ENCODE assay signal across 20 cellular contexts in genomic region chr1:38741341-38741740, GRCh38.
DNase-seq lines count a peak whose midpoint lies in the region; ATAC-seq and TF ChIP-seq lines count a peak whose summit lies in the region.
"Had no signal": no experiment of that assay in that cellular context is flagged by ENCODE, and none has a peak within 500 bp of the region (broad histone marks: within the 10 kb centered on the region; RNA-seq: fewer than 3 reads in every experiment).

No MANE protein-coding gene starts in this region.

- no peaks in the 10 kb centered on the region for H3K4me1 ChIP-seq in GM23248 (ENCODE audit: insufficient read depth)
- H3K4me1 ChIP-seq in hepatocyte (ENCODE audit: insufficient read depth) = no peaks in the 10 kb centered on the region

- no peaks in the 10 kb centered on the region for H3K9me2 ChIP-seq in GM23248 (ENCODE audit: insufficient read depth)
- H3K9me2 ChIP-seq in hepatocyte (replicated peaks; ENCODE audit: insufficient read depth) = no peaks in the 10 kb centered on the region

- H3K27me3 Mint-ChIP-seq in osteocyte (ENCODE audit: unreplicated experiment) = no peaks in the 10 kb centered on the region
- H3K27me3 Mint-ChIP-seq: naive thymus-derived CD8-positive, alpha-beta T cell had no signal

- H3K27me3 ChIP-seq in GM23248 (replicated peaks; ENCODE audit: insufficient read depth) (no peaks in the 10 kb centered on the region), hepatocyte (no peaks in the 10 kb centered on the region)

- H3F3A ChIP-seq in GM23248 (ENCODE audit: insufficient read depth) = no peaks in the 10 kb centered on the region

- TF ChIP-seq CTCF in hepatocyte (IDR thresholded peaks at IDR 0.05; ENCODE audit: poor library complexity) (no peak), osteocyte (IDR thresholded peaks at IDR 0.05) (no peak)

- H3K4me1 Mint-ChIP-seq in osteocyte (ENCODE audit: unreplicated experiment) = peaks cover 20% of the 10 kb centered on the region
- H3K4me1 Mint-ChIP-seq: memory B cell; naive thymus-derived CD8-positive, alpha-beta T cell had no signal

- WGBS in GM23248 (ENCODE audit: low coverage in 1 of 2, low lambda C conversion rate in 2 of 2, missing lambda C conversion rate in 2 of 2), 2 experiments = 22 to 24% methylated on average over 9 of the region's 9 CpGs
- WGBS in hepatocyte (ENCODE audit: low lambda C conversion rate, missing lambda C conversion rate) = 51% methylated on average over 9 of the region's 9 CpGs

- H3K9me3 ChIP-seq in GM23248 (ENCODE audit: low read depth) (no peaks in the 10 kb centered on the region), hepatocyte (ENCODE audit: low read depth) (no peaks in the 10 kb centered on the region)

- H2AFZ ChIP-seq in GM23248 = no peak overlapping the region
- no peak overlapping the region for H2AFZ ChIP-seq in hepatocyte

- no peaks in the 10 kb centered on the region for H3K36me3 Mint-ChIP-seq in osteocyte (ENCODE audit: unreplicated experiment)
- H3K36me3 Mint-ChIP-seq: activated naive CD4-positive, alpha-beta T cell treated with anti-CD3 and anti-CD28 coated beads, Interleukin-2, amount 50 U/mL, for 72 hours; memory B cell; naive thymus-derived CD8-positive, alpha-beta T cell had no signal

- DNase-seq in GM23248 = peak; percentile 25
- peak; percentile 87 for DNase-seq in amniotic epithelial cell (ENCODE audit: low read depth)
- DNase-seq in hepatocyte (ENCODE audit: low spot score) = peak; percentile 55
- no peak for DNase-seq in osteocyte (ENCODE audit: extremely low spot score, unreplicated experiment)
- DNase-seq in NCI-H82 treated with DMSO at 0.1 percent for 48 hours (lab: John Stamatoyannopoulos, UW; ENCODE audit: unreplicated experiment) = no peak
- no peak for DNase-seq in kidney tubule cell (ENCODE audit: low spot score)
- DNase-seq: activated CD4-positive, alpha-beta T cell treated with anti-CD3 and anti-CD28 coated beads for 1 hour; activated T-cell treated with anti-CD3 and anti-CD28 coated beads, Interleukin-2, amount 50 U/mL, for 48 hours; DND-41; foreskin fibroblast; naive thymus-derived CD8-positive, alpha-beta T cell; NCI-H1436 treated with DMSO at 0.1 percent for 48 hours; NCI-H526; stimulated activated naive CD4-positive, alpha-beta T cell treated with Interleukin-2 at 50 U/mL for 16 hours; T1000 had no signal

- peak overlapping the region; percentile 5 for H3K27ac Mint-ChIP-seq in osteocyte (ENCODE audit: unreplicated experiment)
- H3K27ac Mint-ChIP-seq: activated naive CD4-positive, alpha-beta T cell treated with anti-CD3 and anti-CD28 coated beads, Interleukin-2, amount 50 U/mL, for 72 hours; memory B cell; naive thymus-derived CD8-positive, alpha-beta T cell had no signal

- H3K4me2 ChIP-seq in GM23248 (ENCODE audit: unreplicated experiment) = no peak overlapping the region
- no peak overlapping the region for H3K4me2 ChIP-seq in hepatocyte

- H3K4me3 ChIP-seq in GM23248 = no peak overlapping the region
- H3K4me3 ChIP-seq in hepatocyte = no peak overlapping the region

- H3K36me3 ChIP-seq in GM23248 (ENCODE audit: low read depth) = no peaks in the 10 kb centered on the region
- H3K36me3 ChIP-seq in hepatocyte (replicated peaks; ENCODE audit: insufficient read depth, low read depth) = no peaks in the 10 kb centered on the region

- H3K9ac ChIP-seq in GM23248 = no peak overlapping the region

- H3K79me2 ChIP-seq in GM23248 (ENCODE audit: insufficient read depth) (no peaks in the 10 kb centered on the region), hepatocyte (no peaks in the 10 kb centered on the region)

- H3K27ac ChIP-seq in GM23248 = no peak overlapping the region
- no peak overlapping the region for H3K27ac ChIP-seq in hepatocyte
- H3K27ac ChIP-seq: HL-60, RWPE1 had no signal

- ATAC-seq in GM19463 (IDR thresholded peaks at IDR 0.05; ENCODE audit: unreplicated experiment) = no peak
- ATAC-seq: activated naive CD4-positive, alpha-beta T cell treated with anti-CD3 and anti-CD28 coated beads, Interleukin-2, amount 50 U/mL, for 72 hours; naive thymus-derived CD8-positive, alpha-beta T cell had no signal

- in situ Hi-C loops in GM23248 (cut with MboI) = no loop called here

- no peaks in the 10 kb centered on the region for H3K9me3 Mint-ChIP-seq in osteocyte (ENCODE audit: unreplicated experiment)
- H3K9me3 Mint-ChIP-seq: activated naive CD4-positive, alpha-beta T cell treated with anti-CD3 and anti-CD28 coated beads, Interleukin-2, amount 50 U/mL, for 72 hours; memory B cell; naive thymus-derived CD8-positive, alpha-beta T cell had no signal

- no peak overlapping the region for H3K4me3 Mint-ChIP-seq in osteocyte (ENCODE audit: unreplicated experiment)
- H3K4me3 Mint-ChIP-seq: memory B cell; naive thymus-derived CD8-positive, alpha-beta T cell had no signal

- no peaks in the 10 kb centered on the region for H4K20me1 ChIP-seq in GM23248 (ENCODE audit: insufficient read depth)
- H4K20me1 ChIP-seq in hepatocyte (ENCODE audit: insufficient read depth, poor library complexity, severe bottlenecking) = no peaks in the 10 kb centered on the region

Comparison
In these comparisons a context has a peak if more than half of its experiments do, and no peak if none do; other contexts are left out.
1. DNase-seq: peak in GM23248 (single experiment), amniotic epithelial cell (single experiment) and hepatocyte (single experiment); none in osteocyte (single experiment), NCI-H82 treated with DMSO at 0.1 percent for 48 hours (single experiment) and kidney tubule cell (single experiment).